4 cellular contexts compared by ENCODE assay signal in genomic region chr1:16702280-16702679, GRCh38. TPM values are rescaled to one million over a fixed set of nuclear protein-coding genes. Genes with fewer than 3 reads are reported as not detected.
"Had no signal": no experiment of that assay in that cellular context is flagged by ENCODE, and none has a peak within 500 bp of the region (broad histone marks: within the 10 kb centered on the region; RNA-seq: fewer than 3 reads in every experiment).

No MANE protein-coding gene starts in this region.

RNA-seq across cellular contexts. Expression of gene RNU1-3, which starts 35.5 kb away (rescaled TPM):
- total RNA-seq: GM23248, H4, HT1080 had no signal
- polyA plus RNA-seq: GM23248, IMR-90 had no signal

RNA-seq across cellular contexts. Expression of gene RNU1-4, which starts 38.0 kb away (rescaled TPM):
- total RNA-seq: GM23248, H4, HT1080 had no signal
- polyA plus RNA-seq: GM23248, IMR-90 had no signal
